In the genomic region with DNA sequence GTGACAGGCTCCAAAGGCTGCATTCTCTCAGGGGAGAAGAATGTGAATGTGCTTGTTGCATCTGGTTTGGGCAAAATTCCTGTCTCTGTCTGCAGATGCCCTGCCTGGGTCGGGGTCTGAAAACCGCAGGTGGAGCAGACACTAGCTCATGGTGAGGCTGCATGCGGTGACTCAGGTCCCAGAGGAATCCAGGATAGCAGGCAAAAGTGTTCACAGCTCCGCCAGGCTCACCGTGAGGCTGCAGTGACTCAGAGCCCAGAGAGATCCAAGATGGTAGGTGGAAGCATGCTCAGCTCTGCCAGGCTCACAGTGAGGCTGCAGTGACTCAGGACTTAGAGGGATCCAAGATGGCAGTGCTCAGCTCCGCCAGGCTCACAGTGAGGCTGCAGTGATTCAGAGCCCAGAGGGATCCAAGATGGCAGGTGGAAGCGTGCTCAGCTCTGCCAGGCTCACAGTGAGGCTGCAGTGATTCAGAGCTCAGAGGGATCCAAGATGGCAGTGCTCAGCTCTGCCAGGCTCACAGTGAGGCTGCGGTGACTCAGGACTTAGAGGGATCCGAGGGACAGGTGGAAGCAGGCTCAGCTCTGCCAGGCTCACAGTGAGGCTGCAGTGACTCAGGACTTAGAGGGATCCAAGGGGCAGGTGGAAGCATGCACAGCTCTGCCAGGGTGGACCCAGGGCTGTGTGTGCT, we compare ENCODE assay signal across 11 cellular contexts.
DNase-seq lines count a peak whose midpoint lies in the region; ATAC-seq and TF ChIP-seq lines count a peak whose summit lies in the region.
"Had no signal": no experiment of that assay in that cellular context is flagged by ENCODE, and none has a peak within 500 bp of the region (broad histone marks: within the 10 kb centered on the region; RNA-seq: fewer than 3 reads in every experiment).

No MANE protein-coding gene starts in this region.

- H3K4me3 ChIP-seq in BE2C (ENCODE audit: low read depth, low read length): no peak overlapping the region
- H3K4me3 ChIP-seq in NB4 (ENCODE audit: low read depth, low read length): no peak overlapping the region
- H3K4me3 ChIP-seq in dorsolateral prefrontal cortex: no peak overlapping the region
- no peak overlapping the region for H3K4me3 ChIP-seq in effector memory CD4-positive, alpha-beta T cell (ENCODE audit: insufficient read depth, low read depth, low read length, poor library complexity, severe bottlenecking)
- no peak overlapping the region for H3K4me3 ChIP-seq in aorta (ENCODE audit: low read length in 2 of 2)

- H3K36me3 ChIP-seq in BE2C: no peaks in the 10 kb centered on the region
- H3K36me3 ChIP-seq in effector memory CD4-positive, alpha-beta T cell (ENCODE audit: control insufficient read depth, insufficient read depth, low read length): no peaks in the 10 kb centered on the region
- no peaks in the 10 kb centered on the region for H3K36me3 ChIP-seq in aorta (ENCODE audit: control insufficient read depth in 1 of 2, insufficient read depth in 2 of 2, low read length in 1 of 2)
- H3K36me3 ChIP-seq: WERI-Rb-1 had no signal

- TF ChIP-seq CTCF in BE2C (IDR thresholded peaks at IDR 0.05; ENCODE audit: low read depth, low read length): no peak
- TF ChIP-seq CTCF in NB4 (IDR thresholded peaks at IDR 0.05; ENCODE audit: low read depth, low read length): no peak
- TF ChIP-seq CTCF in dorsolateral prefrontal cortex (IDR thresholded peaks at IDR 0.05 in 54 of 56, conservative IDR thresholded peaks at IDR 0.05 in 2 of 56; ENCODE audit: low read depth in 1 of 56, partially characterized antibody in 56 of 56): no peak

- peaks cover 18% of the 10 kb centered on the region for H3K27me3 Mint-ChIP-seq in stimulated activated naive CD8-positive, alpha-beta T cell treated with anti-CD3 and anti-CD28 coated beads, Interleukin-15, amount 100 ng/mL, for 72 hours

- H3K27ac ChIP-seq in dorsolateral prefrontal cortex: peak overlapping the region in 23 of 59 donors; percentile 3 to 64 (median 44)
- no peak overlapping the region for H3K27ac ChIP-seq in effector memory CD4-positive, alpha-beta T cell (ENCODE audit: insufficient read depth, low read length, poor library complexity, severe bottlenecking)
- H3K27ac ChIP-seq in aorta (ENCODE audit: low read depth in 1 of 2, low read length in 2 of 2): no peak overlapping the region
- H3K27ac ChIP-seq: WERI-Rb-1 had no signal

- intact Hi-C loops in dorsolateral prefrontal cortex (cut with DNase I) (no loop called here), aorta (cut with DNase I) (no loop called here)

- H3K27ac Mint-ChIP-seq in stimulated activated naive CD8-positive, alpha-beta T cell treated with anti-CD3 and anti-CD28 coated beads, Interleukin-15, amount 100 ng/mL, for 72 hours: no peak overlapping the region

- DNase-seq in BE2C: peak; percentile 61
- DNase-seq in NB4 (ENCODE audit: low read depth): peak; percentile 67
- peak in 6 of 10 donors; percentile 27 to 70 (median 63) for DNase-seq in dorsolateral prefrontal cortex
- peak; percentile 70 for DNase-seq in occipital lobe (lab: John Stamatoyannopoulos, UW)
- no peak for DNase-seq in effector memory CD4-positive, alpha-beta T cell
- DNase-seq in cortex of kidney (lab: John Stamatoyannopoulos, UW): no peak
- DNase-seq in stimulated activated naive CD8-positive, alpha-beta T cell treated with anti-CD3 and anti-CD28 coated beads, Interleukin-15, amount 100 ng/mL, for 72 hours: no peak
- DNase-seq in aorta: no peak
- DNase-seq: stimulated activated CD4-positive, alpha-beta T cell treated with anti-CD3 and anti-CD28 coated beads, Interleukin-1b, Interleukin-23, amount 100 ng/mL, for 48 hours; substantia nigra; WERI-Rb-1 had no signal

- no peak overlapping the region for H3K4me3 Mint-ChIP-seq in stimulated activated naive CD8-positive, alpha-beta T cell treated with anti-CD3 and anti-CD28 coated beads, Interleukin-15, amount 100 ng/mL, for 72 hours

- WGBS in aorta, 2 donors: 83% methylated on average over 9 of the region's 9 CpGs

- H3K4me1 ChIP-seq in BE2C: peaks cover 7% of the 10 kb centered on the region; the same call in 1 of the 2 replicates
- no peaks in the 10 kb centered on the region for H3K4me1 ChIP-seq in effector memory CD4-positive, alpha-beta T cell (ENCODE audit: control insufficient read depth, insufficient read depth, low read length, poor library complexity, severe bottlenecking)
- no peaks in the 10 kb centered on the region for H3K4me1 ChIP-seq in aorta (ENCODE audit: control insufficient read depth in 1 of 2, insufficient read depth in 2 of 2, low read length in 2 of 2)

- no peaks in the 10 kb centered on the region for H3K9me3 Mint-ChIP-seq in stimulated activated naive CD8-positive, alpha-beta T cell treated with anti-CD3 and anti-CD28 coated beads, Interleukin-15, amount 100 ng/mL, for 72 hours

- H3K9me3 ChIP-seq in BE2C: no peaks in the 10 kb centered on the region
- no peaks in the 10 kb centered on the region for H3K9me3 ChIP-seq in effector memory CD4-positive, alpha-beta T cell (ENCODE audit: control insufficient read depth, low read length)
- H3K9me3 ChIP-seq in aorta (ENCODE audit: control insufficient read depth, low read length): no peaks in the 10 kb centered on the region

- ATAC-seq in stimulated activated naive CD8-positive, alpha-beta T cell treated with anti-CD3 and anti-CD28 coated beads, Interleukin-15, amount 100 ng/mL, for 72 hours: no peak
- no peak for ATAC-seq in aorta (ENCODE audit: low FRiP score)

- H3K4me1 Mint-ChIP-seq in stimulated activated naive CD8-positive, alpha-beta T cell treated with anti-CD3 and anti-CD28 coated beads, Interleukin-15, amount 100 ng/mL, for 72 hours: no peaks in the 10 kb centered on the region

- H3K27me3 ChIP-seq in BE2C (no peaks in the 10 kb centered on the region), dorsolateral prefrontal cortex (peaks cover 0 to 5% (median 0%) of the 10 kb centered on the region in 45 donors), aorta (ENCODE audit: control insufficient read depth in 1 of 2, insufficient read depth in 2 of 2, low read length in 1 of 2) (no peaks in the 10 kb centered on the region)
- no peaks in the 10 kb centered on the region for H3K27me3 ChIP-seq in effector memory CD4-positive, alpha-beta T cell (replicated peaks; ENCODE audit: control insufficient read depth, insufficient read depth, low read length, poor library complexity, severe bottlenecking)

- TF ChIP-seq POLR2A in NB4 (IDR thresholded peaks at IDR 0.05; ENCODE audit: extremely low read depth, insufficient read length): no peak

Comparison
In these comparisons a context has a peak if more than half of its experiments do, and no peak if none do; other contexts are left out.
1. DNase-seq: peak in BE2C (single experiment), NB4 (single experiment), dorsolateral prefrontal cortex (6 of 10) and occipital lobe (single experiment); none in effector memory CD4-positive, alpha-beta T cell (0 of 3), cortex of kidney (single experiment), stimulated activated naive CD8-positive, alpha-beta T cell treated with anti-CD3 and anti-CD28 coated beads, Interleukin-15, amount 100 ng/mL, for 72 hours (0 of 2) and aorta (0 of 2).